ENCODE assay signal across 9 cellular contexts in the genomic region with DNA sequence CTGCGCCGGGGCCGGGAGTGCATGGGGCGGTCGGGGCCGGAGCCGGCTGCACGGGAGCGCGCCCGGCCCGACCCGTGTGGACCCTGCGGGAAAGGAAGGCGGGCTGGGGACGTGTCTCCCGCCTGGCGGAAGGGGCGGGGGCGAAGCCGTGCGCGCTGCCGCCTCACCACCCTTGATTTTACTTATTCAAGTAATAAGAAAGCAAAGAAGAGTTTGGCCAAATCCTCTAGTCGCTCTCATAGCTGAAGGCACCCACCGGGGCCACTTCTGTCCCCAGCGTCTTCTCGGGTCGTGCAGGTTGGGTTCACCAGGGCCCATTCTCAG. TPM values are rescaled to one million over a fixed set of nuclear protein-coding genes. Genes with fewer than 3 reads are reported as not detected.
DNase-seq lines count a peak whose midpoint lies in the region; ATAC-seq, FAIRE-seq and TF ChIP-seq lines count a peak whose summit lies in the region.
"Had no signal": no experiment of that assay in that cellular context is flagged by ENCODE, and none has a peak within 500 bp of the region (broad histone marks: within the 10 kb centered on the region; RNA-seq: fewer than 3 reads in every experiment).

No MANE protein-coding gene starts in this region.

- peak; percentile 42 to 66 for TF ChIP-seq POLR2A in Peyer's patch (IDR thresholded peaks at IDR 0.05)
- TF ChIP-seq POLR2A in uterus (IDR thresholded peaks at IDR 0.05), result peak; percentile 43 to 67

- peak overlapping the region; percentile 92 for H3K4me3 ChIP-seq in BJ (ENCODE audit: low read depth, low read length)
- peak overlapping the region; percentile 95 to 100 (median 98) for H3K4me3 ChIP-seq in Peyer's patch
- H3K4me3 ChIP-seq in osteoblast (ENCODE audit: insufficient read depth, low read length), result peak overlapping the region; percentile 96
- H3K4me3 ChIP-seq in uterus, result peak overlapping the region; percentile 82 to 97

- H3K9me3 ChIP-seq in Peyer's patch (no peaks in the 10 kb centered on the region), osteoblast (ENCODE audit: low read depth, low read length) (no peaks in the 10 kb centered on the region), uterus (no peaks in the 10 kb centered on the region)

- H4K20me1 ChIP-seq in osteoblast (ENCODE audit: insufficient read depth, low read length), result peaks cover 39% of the 10 kb centered on the region

- H3K36me3 ChIP-seq in BJ (ENCODE audit: control insufficient read depth, insufficient read depth, low read length) (peaks cover 13% of the 10 kb centered on the region), Peyer's patch (peaks cover 0 to 25% (median 0%) of the 10 kb centered on the region in 3 donors), osteoblast (ENCODE audit: insufficient read depth, low read length) (peaks cover 29% of the 10 kb centered on the region), uterus (no peaks in the 10 kb centered on the region)

- intact Hi-C loops in uterus (cut with DNase I; ENCODE audit: low total_unique reads), result no loop called here

- POLR2A ChIA-PET in BJ (lab: Charles Lee), result interaction anchor here (0.6 to 2.5 kb wide), 2 partner anchors 9 to 18 kb away, joined by 3 to 17 read pairs; partner anchors contain the start of genes RNF167 and SPAG7

- ATAC-seq in GM19035 (IDR thresholded peaks at IDR 0.05; ENCODE audit: unreplicated experiment), result peak; percentile 36
- ATAC-seq in HG03521 (IDR thresholded peaks at IDR 0.05; ENCODE audit: unreplicated experiment), result peak; percentile 34

- CTCF ChIA-PET in BJ (lab: Yijun Ruan, JAX), result no interaction called here

- peak overlapping the region; percentile 96 to 99 (median 98) for H3K27ac ChIP-seq in Peyer's patch
- peak overlapping the region; percentile 72 for H3K27ac ChIP-seq in osteoblast (ENCODE audit: low read depth, low read length)
- peak overlapping the region; percentile 93 to 98 for H3K27ac ChIP-seq in uterus

- TF ChIP-seq CTCF in BJ (IDR thresholded peaks at IDR 0.05; ENCODE audit: insufficient read depth, low read depth, low read length) (no peak), Peyer's patch (IDR thresholded peaks at IDR 0.05) (no peak), osteoblast (IDR thresholded peaks at IDR 0.05; ENCODE audit: extremely low read depth, low read depth, low read length) (no peak), uterus (IDR thresholded peaks at IDR 0.05) (no peak)

- peak overlapping the region; percentile 97 for H3K4me2 ChIP-seq in osteoblast (ENCODE audit: insufficient read depth, low read length)

- H3K27me3 ChIP-seq in BJ (ENCODE audit: control insufficient read depth, insufficient read depth, low read length) (no peaks in the 10 kb centered on the region), Peyer's patch (no peaks in the 10 kb centered on the region), osteoblast (ENCODE audit: insufficient read depth, low read length) (no peaks in the 10 kb centered on the region), uterus (no peaks in the 10 kb centered on the region)

- DNase-seq in BJ (ENCODE audit: low read depth), result peak; percentile 60
- peak; percentile 76 to 92 (median 91) for DNase-seq in Peyer's patch
- peak; percentile 75 for DNase-seq in activated naive CD4-positive, alpha-beta T cell treated with Interleukin-2 at 50 U/mL for 16 hours
- peak; percentile 95 to 97 for DNase-seq in frontal cortex (ENCODE audit: low spot score in 2 of 2)
- peak; percentile 100 for DNase-seq in osteoblast (ENCODE audit: insufficient read length, low spot score, missing footprints)
- DNase-seq in uterus, result peak; percentile 79 to 84

- peaks cover 43% of the 10 kb centered on the region for H3K79me2 ChIP-seq in osteoblast (ENCODE audit: insufficient read depth, low read length)

- H3K4me1 ChIP-seq in Peyer's patch (peaks cover 4 to 40% (median 31%) of the 10 kb centered on the region in 4 donors), osteoblast (ENCODE audit: insufficient read depth, low read length) (peaks cover 53% of the 10 kb centered on the region), uterus (peaks cover 12 to 17% of the 10 kb centered on the region in 2 donors)

- peak overlapping the region; percentile 84 for H2AFZ ChIP-seq in osteoblast (ENCODE audit: low read length)

- no peak for FAIRE-seq in frontal cortex (lab: Jason Lieb, UNC)

RNA-seq across cellular contexts. Expression of gene PFN1, which starts 0.6 kb away (rescaled TPM):
- 1,656 and 1,791 TPM in 2 replicates for polyA plus RNA-seq in BJ (2011; rRNA removed)
- polyA minus RNA-seq in BJ (2011; rRNA and poly(A)+ RNA removed), result 781 and 1,093 TPM in 2 replicates
- total RNA-seq in Peyer's patch, result 1,000 to 10,000 TPM in 1 of 4 donors, 100 to 1,000 TPM in 3; 530 to 1,064 (median 855) TPM
- 69.3 TPM for total RNA-seq in frontal cortex
- total RNA-seq in osteoblast, result 347 and 425 TPM in 2 replicates
- total RNA-seq in uterus, result 100 to 1,000 TPM; 170 to 396 (median 304) TPM

RNA-seq across cellular contexts. Expression of gene ENO3, which starts 2.0 kb away (rescaled TPM):
- 3.8 and 5.9 TPM in 2 replicates for polyA plus RNA-seq in BJ (2011; rRNA removed)
- polyA minus RNA-seq in BJ (2011; rRNA and poly(A)+ RNA removed), result 1.0 and 1.5 TPM in 2 replicates
- total RNA-seq in Peyer's patch (10 to 100 TPM in 3 of 4 donors, 1 to 10 TPM in 1; 7.4 to 27.7 (median 20.6) TPM), frontal cortex (0.82 TPM), osteoblast (2.9 TPM in 2 replicates), uterus (1 to 10 TPM in 3 of 4 donors, not detected in 1; 2.8 to 3.7 (median 3.6) TPM)

RNA-seq across cellular contexts. Expression of gene RNF167, which starts 8.9 kb away (rescaled TPM):
- 69.9 and 73.5 TPM in 2 replicates for polyA plus RNA-seq in BJ (2011; rRNA removed)
- polyA minus RNA-seq in BJ (2011; rRNA and poly(A)+ RNA removed), result 44.6 and 69.0 TPM in 2 replicates
- total RNA-seq in Peyer's patch, result 10 to 100 TPM; 57.8 to 92.1 (median 78.9) TPM
- 13.0 TPM for total RNA-seq in frontal cortex
- total RNA-seq in osteoblast, result 25.3 and 26.5 TPM in 2 replicates
- 100 to 1,000 TPM in 1 of 4 donors, 10 to 100 TPM in 3; 14.8 to 100 (median 53.1) TPM for total RNA-seq in uterus

RNA-seq across cellular contexts. Expression of gene SLC25A11, which starts 9.1 kb away (rescaled TPM):
- polyA plus RNA-seq in BJ (2011; rRNA removed), result 38.5 and 70.7 TPM in 2 replicates
- 41.0 and 48.4 TPM in 2 replicates for polyA minus RNA-seq in BJ (2011; rRNA and poly(A)+ RNA removed)
- total RNA-seq in Peyer's patch, result 10 to 100 TPM; 30.5 to 84.1 (median 60.4) TPM
- 59.1 TPM for total RNA-seq in frontal cortex
- 43.6 and 47.4 TPM in 2 replicates for total RNA-seq in osteoblast
- 10 to 100 TPM in 3 of 4 donors, 1 to 10 TPM in 1; 9.5 to 58.2 (median 42.9) TPM for total RNA-seq in uterus

RNA-seq across cellular contexts. Expression of gene GP1BA, which starts 16.9 kb away (rescaled TPM):
- not detected in 2 replicates for polyA plus RNA-seq in BJ (2011; rRNA removed)
- polyA minus RNA-seq in BJ (2011; rRNA and poly(A)+ RNA removed), result not detected in 2 replicates
- not detected for total RNA-seq in Peyer's patch
- not detected for total RNA-seq in frontal cortex
- not detected in 2 replicates for total RNA-seq in osteoblast
- not detected for total RNA-seq in uterus
- total RNA-seq: T-helper 2 cell treated with Interferon-gamma antibody and Interleukin-4, amounts not matched to agents 100 ng/mL and 5 ng/mL, for 36 hours had no signal

Comparison
In these comparisons a context has a peak if more than half of its experiments do, and no peak if none do; other contexts are left out.
1. Peak in every context shown above with its lines: DNase-seq, ATAC-seq, H3K4me3 ChIP-seq and H3K27ac ChIP-seq.